In the genomic region with DNA sequence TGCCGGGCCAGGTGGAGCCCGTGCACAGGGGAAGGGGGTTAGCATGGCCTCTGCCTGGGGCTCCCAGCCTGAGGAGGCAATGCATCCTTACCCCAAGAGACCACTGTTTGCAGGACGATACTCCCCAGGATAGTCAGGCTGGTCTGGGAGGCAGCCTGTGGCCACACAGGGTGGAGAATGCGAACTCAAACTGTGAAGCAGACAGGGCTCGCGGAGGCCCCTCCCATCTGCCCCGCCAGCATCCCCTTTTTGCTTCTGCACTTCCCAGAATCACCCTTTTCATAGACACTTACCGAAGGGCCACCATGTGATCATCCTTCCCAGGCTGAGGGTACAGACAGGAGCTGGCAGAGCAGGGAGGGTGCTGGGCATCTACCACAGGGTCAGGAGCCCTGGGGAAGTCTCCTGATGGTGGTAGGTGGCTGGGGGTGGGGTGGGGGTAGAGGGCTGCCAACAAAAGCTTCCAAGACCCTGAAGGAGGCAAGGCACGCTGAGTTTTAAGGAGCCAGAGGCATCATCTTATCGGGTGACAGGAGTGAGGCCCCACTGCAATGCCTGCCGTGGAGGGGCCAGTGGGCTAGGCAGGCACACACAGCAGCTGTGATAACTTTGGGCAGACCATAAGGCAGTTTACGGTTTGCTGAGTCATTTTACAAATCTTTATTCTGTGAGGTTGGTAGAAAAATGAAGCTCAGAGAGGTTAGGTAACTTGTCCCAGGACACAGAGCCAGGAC, we compare ENCODE assay signal across 8 cellular contexts. TPM values are rescaled to one million over a fixed set of nuclear protein-coding genes. Genes with fewer than 3 reads are reported as not detected.
DNase-seq lines count a peak whose midpoint lies in the region; ATAC-seq lines count a peak whose summit lies in the region.

No MANE protein-coding gene starts in this region.

- H3K27me3 ChIP-seq in thymus (ENCODE audit: control insufficient read depth, insufficient read depth), result no peaks in the 10 kb centered on the region

- no peaks in the 10 kb centered on the region for H3K9me3 Mint-ChIP-seq in activated CD4-positive, alpha-beta memory T cell treated with anti-CD3 and anti-CD28 coated beads, Interleukin-2, amount 10 ng/mL, durations not matched to agents 7 days and 5 days

- H3K27me3 Mint-ChIP-seq in activated CD4-positive, alpha-beta memory T cell treated with anti-CD3 and anti-CD28 coated beads, Interleukin-2, amount 10 ng/mL, durations not matched to agents 7 days and 5 days, result no peaks in the 10 kb centered on the region

- H3K4me3 Mint-ChIP-seq in activated CD4-positive, alpha-beta memory T cell treated with anti-CD3 and anti-CD28 coated beads, Interleukin-2, amount 10 ng/mL, durations not matched to agents 7 days and 5 days, result no peak overlapping the region

- peaks cover 65% of the 10 kb centered on the region for H3K4me1 ChIP-seq in thymus (ENCODE audit: control insufficient read depth, insufficient read depth, low read length)

- peaks cover 72% of the 10 kb centered on the region for H3K4me1 Mint-ChIP-seq in activated CD4-positive, alpha-beta memory T cell treated with anti-CD3 and anti-CD28 coated beads, Interleukin-2, amount 10 ng/mL, durations not matched to agents 7 days and 5 days

- H3K27ac ChIP-seq in thymus (ENCODE audit: low read depth), result peak overlapping the region; percentile 86

- H3K9me3 ChIP-seq in thymus (ENCODE audit: control insufficient read depth), result no peaks in the 10 kb centered on the region

- no peaks in the 10 kb centered on the region for H3K36me3 Mint-ChIP-seq in activated CD4-positive, alpha-beta memory T cell treated with anti-CD3 and anti-CD28 coated beads, Interleukin-2, amount 10 ng/mL, durations not matched to agents 7 days and 5 days (ENCODE audit: low read depth)

- peak overlapping the region; percentile 49 for H3K27ac Mint-ChIP-seq in activated CD4-positive, alpha-beta memory T cell treated with anti-CD3 and anti-CD28 coated beads, Interleukin-2, amount 10 ng/mL, durations not matched to agents 7 days and 5 days

- DNase-seq in stimulated activated CD4-positive, alpha-beta T cell treated with anti-CD3 and anti-CD28 coated beads, Interleukin-15, amount 100 ng/mL, for 24 hours, result peak; percentile 39
- no peak for DNase-seq in stimulated activated CD4-positive, alpha-beta T cell treated with anti-CD3 and anti-CD28 coated beads, Interleukin-2, amount 100 ng/mL, for 24 hours
- DNase-seq in activated CD4-positive, alpha-beta memory T cell treated with anti-CD3 and anti-CD28 coated beads, Interleukin-2, amount 10 ng/mL, durations not matched to agents 7 days and 5 days, result no peak
- DNase-seq in left lobe of liver (ENCODE audit: low spot score), result no peak
- DNase-seq in NCI-H524 treated with DMSO at 0.1 percent for 48 hours (lab: John Stamatoyannopoulos, UW), result no peak
- no peak for DNase-seq in GM19238 (ENCODE audit: insufficient read length, low spot score)

- 58% methylated on average over 12 of the region's 12 CpGs for WGBS in thymus

- CTCF ChIA-PET in activated CD4-positive, alpha-beta memory T cell treated with anti-CD3 and anti-CD28 coated beads, Interleukin-2, amount 10 ng/mL, durations not matched to agents 7 days and 5 days (lab: Charles Lee), result interaction anchor here (1.1 to 8.1 kb wide), 7 partner anchors 14 to 214 kb away, joined by 3 to 76 read pairs (median 6); no protein-coding TSS in a partner anchor

- H3K36me3 ChIP-seq in thymus (ENCODE audit: control insufficient read depth, insufficient read depth), result no peaks in the 10 kb centered on the region

- peak; percentile 7 for ATAC-seq in left lobe of liver
- no peak for ATAC-seq in HG02973 (IDR thresholded peaks at IDR 0.05; ENCODE audit: unreplicated experiment)

- POLR2A ChIA-PET in activated CD4-positive, alpha-beta memory T cell treated with anti-CD3 and anti-CD28 coated beads, Interleukin-2, amount 10 ng/mL, durations not matched to agents 7 days and 5 days (lab: Charles Lee), result interaction anchor here (0.9 to 30.4 kb wide), 6 partner anchors 10 to 62 kb away, joined by 3 to 646 read pairs (median 15); a partner anchor contains a TSS

- peak overlapping the region; percentile 69 for H3K4me3 ChIP-seq in thymus (ENCODE audit: low read length)

RNA-seq across cellular contexts. Expression of a gene that starts 31.3 kb away (rescaled TPM):
- 100 to 1,000 TPM; 116 TPM for total RNA-seq in activated CD4-positive, alpha-beta memory T cell treated with anti-CD3 and anti-CD28 coated beads, Interleukin-2, amount 10 ng/mL, durations not matched to agents 7 days and 5 days
- total RNA-seq in left lobe of liver, result 2.8 TPM
- polyA plus RNA-seq in thymus, result 171 TPM

RNA-seq across cellular contexts. Expression of a gene that starts 44.6 kb away (rescaled TPM):
- under 1 TPM; 0.15 to 0.55 TPM for total RNA-seq in activated CD4-positive, alpha-beta memory T cell treated with anti-CD3 and anti-CD28 coated beads, Interleukin-2, amount 10 ng/mL, durations not matched to agents 7 days and 5 days
- total RNA-seq in left lobe of liver, result 0.28 TPM
- 36.0 TPM for polyA plus RNA-seq in thymus

Comparison
In these comparisons a context has a peak if more than half of its experiments do, and no peak if none do; other contexts are left out.
1. RNA of a gene that starts 31.3 kb away (total RNA-seq): 116 TPM in activated CD4-positive, alpha-beta memory T cell treated with anti-CD3 and anti-CD28 coated beads, Interleukin-2, amount 10 ng/mL, durations not matched to agents 7 days and 5 days; 2.8 TPM in left lobe of liver (single experiment); every median in the first group is over 10 times any median in the second.